Comparison of ENCODE assay signal across 9 cellular contexts in the genomic region with DNA sequence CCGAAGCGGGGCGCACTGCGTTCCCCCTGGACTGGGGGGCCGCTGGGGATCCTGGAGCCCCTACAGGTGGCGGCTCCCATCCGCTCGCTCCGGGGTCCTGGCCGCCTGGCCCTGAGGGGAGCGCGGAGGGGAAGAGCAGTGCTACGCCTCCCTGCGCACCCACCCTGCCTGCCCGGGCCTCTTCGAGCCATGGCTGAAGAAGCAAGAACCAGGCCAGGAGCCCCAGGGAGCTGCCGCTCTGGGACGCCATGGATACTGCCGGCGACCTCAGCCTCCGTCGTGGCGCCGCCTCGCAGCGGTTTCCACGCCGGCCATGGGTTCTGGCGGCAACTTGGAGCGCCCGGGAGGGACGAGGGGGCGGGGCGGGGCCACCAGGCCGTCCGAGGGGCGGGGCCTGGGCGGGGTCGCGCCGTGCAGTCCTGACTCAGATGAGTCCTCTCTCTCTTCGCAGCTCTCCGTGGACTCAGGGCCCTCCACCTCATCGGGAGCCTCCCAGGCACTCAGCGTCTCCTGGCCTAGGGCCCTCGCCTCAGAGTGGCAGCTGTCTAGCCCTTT. TPM values are rescaled to one million over a fixed set of nuclear protein-coding genes. Genes with fewer than 3 reads are reported as not detected.
DNase-seq lines count a peak whose midpoint lies in the region; ATAC-seq and TF ChIP-seq lines count a peak whose summit lies in the region.
"Had no signal": no experiment of that assay in that cellular context is flagged by ENCODE, and none has a peak within 500 bp of the region (broad histone marks: within the 10 kb centered on the region; RNA-seq: fewer than 3 reads in every experiment).

No MANE protein-coding gene starts in this region.

- no TSS peak for BruUV-seq in mammary epithelial cell (replicated peaks; lab: Mats Ljungman, UMichigan)

- H3K9me3 ChIP-seq in mammary epithelial cell (replicated peaks; ENCODE audit: insufficient read depth, low read length): no peaks in the 10 kb centered on the region

- peak overlapping the region; percentile 90 for H2AFZ ChIP-seq in mammary epithelial cell (ENCODE audit: low read depth, low read length)

- no peaks in the 10 kb centered on the region for H4K20me1 ChIP-seq in mammary epithelial cell (ENCODE audit: insufficient read depth, low read length)

- peak overlapping the region; percentile 90 for H3K4me2 ChIP-seq in mammary epithelial cell (ENCODE audit: insufficient read depth, low read depth, low read length)

- H3K4me1 ChIP-seq in mammary epithelial cell (ENCODE audit: insufficient read depth, low read length): peaks cover 11% of the 10 kb centered on the region

- intact Hi-C loops in mammary epithelial cell (cut with micrococcal nuclease): no loop called here

- no peaks in the 10 kb centered on the region for H3K9me3 Mint-ChIP-seq in WTC11

- H3K27ac Mint-ChIP-seq in WTC11: no peak overlapping the region

- TF ChIP-seq CTCF in WTC11 (IDR thresholded peaks at IDR 0.05) (no peak), mammary epithelial cell (conservative IDR thresholded peaks at IDR 0.05 in 1 of 2, IDR thresholded peaks at IDR 0.05 in 1 of 2; ENCODE audit: extremely low read depth in 1 of 2, insufficient read depth in 1 of 2, low read depth in 1 of 2, low read length in 2 of 2) (no peak)

- dilution Hi-C loops in mammary epithelial cell (cut with HindIII; ENCODE audit: low sequenced_read_pairs): no loop called here

- H3K27me3 ChIP-seq in mammary epithelial cell (ENCODE audit: insufficient read depth, low read length): no peaks in the 10 kb centered on the region

- H3K27ac ChIP-seq in mammary epithelial cell (ENCODE audit: insufficient read depth, low read depth, low read length): no peak overlapping the region

- H3K9ac ChIP-seq in mammary epithelial cell (ENCODE audit: insufficient read depth, low read length): no peak overlapping the region

- peaks cover 37% of the 10 kb centered on the region for H3K27me3 Mint-ChIP-seq in WTC11 (ENCODE audit: low read depth)

- H3K36me3 Mint-ChIP-seq in WTC11: no peaks in the 10 kb centered on the region

- H3K4me3 ChIP-seq in mammary epithelial cell (replicated peaks in 1 of 3; ENCODE audit: insufficient read depth in 1 of 3, low read depth in 2 of 3, low read length in 3 of 3): peak overlapping the region; percentile 6 to 44 (median 34)

- in situ Hi-C loops in mammary epithelial cell (cut with MboI; ENCODE audit: low sequenced_read_pairs in 2 of 2): no loop called here

- peak overlapping the region; percentile 65 for H3K4me3 Mint-ChIP-seq in WTC11

- WGBS in mammary epithelial cell (ENCODE audit: low coverage, missing lambda C conversion rate): 4% methylated on average over 9 of the region's 46 CpGs

- peaks cover 25% of the 10 kb centered on the region for H3K4me1 Mint-ChIP-seq in WTC11

- CTCF ChIA-PET in WTC11 (lab: Charles Lee): interaction anchor here (0.6 to 1.3 kb wide), 5 partner anchors 33 to 559 kb away, joined by 4 to 9 read pairs (median 6); a partner anchor contains a TSS
- CTCF ChIA-PET in mammary epithelial cell (lab: Charles Lee; ENCODE audit: low non-redundant PET): no interaction called here

- no peaks in the 10 kb centered on the region for H3K79me2 ChIP-seq in mammary epithelial cell (ENCODE audit: insufficient read depth, low read length)

- DNase-seq in NCI-H1092 treated with DMSO at 0.1 percent for 48 hours (lab: John Stamatoyannopoulos, UW): peak; percentile 19
- DNase-seq in NCI-H1092 (lab: John Stamatoyannopoulos, UW): no peak
- peak; percentile 86 for DNase-seq in WTC11 (ENCODE audit: low spot score)
- DNase-seq in mammary epithelial cell: peak; percentile 47
- peak; percentile 74 for DNase-seq in kidney tubule cell (ENCODE audit: low spot score)
- DNase-seq in stimulated activated CD4-positive, alpha-beta T cell treated with anti-CD3 and anti-CD28 coated beads, Interleukin-4, amount 100 ng/mL, for 24 hours: peak; percentile 72
- DNase-seq in NK-92 treated with Interleukin-12 subunit alpha and Interleukin-12 subunit beta, amount 100 ng/mL, for 24 hours (lab: John Stamatoyannopoulos, UW): no peak

- POLR2A ChIA-PET in WTC11 (lab: Charles Lee): interaction anchor here (1.1 kb wide), 1 partner anchor 97 kb away, joined by 3 read pairs; no protein-coding TSS in a partner anchor

- no peaks in the 10 kb centered on the region for H3K36me3 ChIP-seq in mammary epithelial cell (ENCODE audit: insufficient read depth, low read length)

- ATAC-seq in WTC11 (peak; percentile 89), HG03175 (IDR thresholded peaks at IDR 0.05; ENCODE audit: unreplicated experiment) (no peak)

TF ChIP-seq in WTC11, 78 proteins besides CTCF, POLR2A, EP300 and RAD21 (continues in another document):
- TF ChIP-seq, protein P1, sequence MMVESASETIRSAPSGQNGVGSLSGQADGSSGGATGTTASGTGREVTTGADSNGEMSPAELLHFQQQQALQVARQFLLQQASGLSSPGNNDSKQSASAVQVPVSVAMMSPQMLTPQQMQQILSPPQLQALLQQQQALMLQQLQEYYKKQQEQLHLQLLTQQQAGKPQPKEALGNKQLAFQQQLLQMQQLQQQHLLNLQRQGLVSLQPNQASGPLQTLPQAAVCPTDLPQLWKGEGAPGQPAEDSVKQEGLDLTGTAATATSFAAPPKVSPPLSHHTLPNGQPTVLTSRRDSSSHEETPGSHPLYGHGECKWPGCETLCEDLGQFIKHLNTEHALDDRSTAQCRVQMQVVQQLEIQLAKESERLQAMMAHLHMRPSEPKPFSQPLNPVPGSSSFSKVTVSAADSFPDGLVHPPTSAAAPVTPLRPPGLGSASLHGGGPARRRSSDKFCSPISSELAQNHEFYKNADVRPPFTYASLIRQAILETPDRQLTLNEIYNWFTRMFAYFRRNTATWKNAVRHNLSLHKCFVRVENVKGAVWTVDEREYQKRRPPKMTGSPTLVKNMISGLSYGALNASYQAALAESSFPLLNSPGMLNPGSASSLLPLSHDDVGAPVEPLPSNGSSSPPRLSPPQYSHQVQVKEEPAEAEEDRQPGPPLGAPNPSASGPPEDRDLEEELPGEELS (CRISPR knock-in tag; IDR thresholded peaks at IDR 0.05): 0 out of 2 replicates have a peak, but pooled peaks have one; percentile 58
- peak; percentile 22; the same call in 1 of the 2 replicates for TF ChIP-seq TEAD1 (CRISPR knock-in tag; IDR thresholded peaks at IDR 0.05)
- TF ChIP-seq NR1H2 (CRISPR knock-in tag; IDR thresholded peaks at IDR 0.05): no peak
- TF ChIP-seq NFE2L1 (CRISPR knock-in tag; IDR thresholded peaks at IDR 0.05): 0 out of 2 replicates have a peak, but pooled peaks have one; percentile 51
- TF ChIP-seq ETV6 (CRISPR knock-in tag; IDR thresholded peaks at IDR 0.05): no peak
- peak; percentile 79; the same call in 1 of the 2 replicates for TF ChIP-seq MYBL2 (CRISPR knock-in tag; IDR thresholded peaks at IDR 0.05)
- peak; percentile 85 for TF ChIP-seq SP1 (CRISPR knock-in tag; conservative IDR thresholded peaks at IDR 0.05)
- 0 out of 2 replicates have a peak, but pooled peaks have one; percentile 62 for TF ChIP-seq SMAD3 (CRISPR knock-in tag; IDR thresholded peaks at IDR 0.05; ENCODE audit: borderline replicate concordance)
- no peak for TF ChIP-seq ELF4 (CRISPR knock-in tag; IDR thresholded peaks at IDR 0.05; ENCODE audit: low read depth)
- 0 out of 2 replicates have a peak, but pooled peaks have one; percentile 24 for TF ChIP-seq RELA (CRISPR knock-in tag; IDR thresholded peaks at IDR 0.05; ENCODE audit: borderline replicate concordance)
- 0 out of 2 replicates have a peak, but pooled peaks have one; percentile 63 for TF ChIP-seq ZNF232 (CRISPR knock-in tag; IDR thresholded peaks at IDR 0.05)
- TF ChIP-seq, protein P2, sequence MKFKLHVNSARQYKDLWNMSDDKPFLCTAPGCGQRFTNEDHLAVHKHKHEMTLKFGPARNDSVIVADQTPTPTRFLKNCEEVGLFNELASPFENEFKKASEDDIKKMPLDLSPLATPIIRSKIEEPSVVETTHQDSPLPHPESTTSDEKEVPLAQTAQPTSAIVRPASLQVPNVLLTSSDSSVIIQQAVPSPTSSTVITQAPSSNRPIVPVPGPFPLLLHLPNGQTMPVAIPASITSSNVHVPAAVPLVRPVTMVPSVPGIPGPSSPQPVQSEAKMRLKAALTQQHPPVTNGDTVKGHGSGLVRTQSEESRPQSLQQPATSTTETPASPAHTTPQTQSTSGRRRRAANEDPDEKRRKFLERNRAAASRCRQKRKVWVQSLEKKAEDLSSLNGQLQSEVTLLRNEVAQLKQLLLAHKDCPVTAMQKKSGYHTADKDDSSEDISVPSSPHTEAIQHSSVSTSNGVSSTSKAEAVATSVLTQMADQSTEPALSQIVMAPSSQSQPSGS (CRISPR knock-in tag; IDR thresholded peaks at IDR 0.05; ENCODE audit: borderline replicate concordance, low read depth): no peak
- peak; percentile 10; the same call in 1 of the 2 replicates for TF ChIP-seq ZNF423 (CRISPR knock-in tag; IDR thresholded peaks at IDR 0.05)
- 0 out of 2 replicates have a peak, but pooled peaks have one; percentile 59 for TF ChIP-seq CREM (CRISPR knock-in tag; IDR thresholded peaks at IDR 0.05)
- TF ChIP-seq, protein P3, sequence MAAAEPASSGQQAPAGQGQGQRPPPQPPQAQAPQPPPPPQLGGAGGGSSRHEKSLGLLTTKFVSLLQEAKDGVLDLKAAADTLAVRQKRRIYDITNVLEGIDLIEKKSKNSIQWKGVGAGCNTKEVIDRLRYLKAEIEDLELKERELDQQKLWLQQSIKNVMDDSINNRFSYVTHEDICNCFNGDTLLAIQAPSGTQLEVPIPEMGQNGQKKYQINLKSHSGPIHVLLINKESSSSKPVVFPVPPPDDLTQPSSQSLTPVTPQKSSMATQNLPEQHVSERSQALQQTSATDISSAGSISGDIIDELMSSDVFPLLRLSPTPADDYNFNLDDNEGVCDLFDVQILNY (CRISPR knock-in tag; IDR thresholded peaks at IDR 0.05): peak; percentile 62
- TF ChIP-seq NR2C2 (CRISPR knock-in tag; IDR thresholded peaks at IDR 0.05): 0 out of 2 replicates have a peak, but pooled peaks have one; percentile 26

RNA-seq across cellular contexts. Expression of a gene that starts 50.9 kb away (rescaled TPM):
- total RNA-seq in WTC11 (2021) (0.31 TPM in 1 of 3 replicates, not detected in the others), mammary epithelial cell (not detected)
- not detected for polyA plus RNA-seq in mammary epithelial cell
- not detected for polyA minus RNA-seq in mammary epithelial cell
- total RNA-seq: dermis microvascular lymphatic vessel endothelial cell had no signal

Comparison
In these comparisons a context has a peak if more than half of its experiments do, and no peak if none do; other contexts are left out.
1. DNase-seq: peak in NCI-H1092 treated with DMSO at 0.1 percent for 48 hours (single experiment), WTC11 (single experiment), mammary epithelial cell (single experiment), kidney tubule cell (single experiment) and stimulated activated CD4-positive, alpha-beta T cell treated with anti-CD3 and anti-CD28 coated beads, Interleukin-4, amount 100 ng/mL, for 24 hours (single experiment); none in NCI-H1092 (single experiment) and NK-92 treated with Interleukin-12 subunit alpha and Interleukin-12 subunit beta, amount 100 ng/mL, for 24 hours (single experiment).